Comparison of ENCODE assay signal across 15 cellular contexts in genomic region chr13:97809576-97809975, GRCh38.
"Had no signal": no experiment of that assay in that cellular context is flagged by ENCODE, and none has a peak within 500 bp of the region (broad histone marks: within the 10 kb centered on the region; RNA-seq: fewer than 3 reads in every experiment).

No MANE protein-coding gene starts in this region.

- FAIRE-seq: keratinocyte had no signal

- H3K4me3 ChIP-seq: heart left ventricle, left lung, sigmoid colon, upper lobe of left lung had no signal

- DNase-seq: activated CD4-positive, alpha-beta memory T cell treated with anti-CD3 and anti-CD28 coated beads for 36 hours; activated CD4-positive, alpha-beta T cell treated with anti-CD3 and anti-CD28 coated beads for 1 hour; activated effector memory CD4-positive, alpha-beta T cell treated with anti-CD3 and anti-CD28 coated beads, Interleukin-2, amount 50 U/mL, for 16 hours; activated T-cell treated with anti-CD3 and anti-CD28 coated beads, Interleukin-2, amount 50 U/mL, for 4 hours; effector memory CD8-positive, alpha-beta T cell; heart left ventricle; left lung; mesendoderm; sigmoid colon; stimulated activated CD4-positive, alpha-beta T cell treated with anti-CD3 and anti-CD28 coated beads, Interleukin-2, amount 100 ng/mL, for 48 hours; stimulated activated naive CD4-positive, alpha-beta T cell treated with Interleukin-2 at 50 U/mL for 16 hours; T-cell; T1000; upper lobe of left lung had no signal

- ATAC-seq: activated T-cell treated with anti-CD3 and anti-CD28 coated beads, Interleukin-2, amount 50 U/mL, for 4 hours; effector memory CD8-positive, alpha-beta T cell; heart left ventricle; T-cell had no signal
